In the genomic region with DNA sequence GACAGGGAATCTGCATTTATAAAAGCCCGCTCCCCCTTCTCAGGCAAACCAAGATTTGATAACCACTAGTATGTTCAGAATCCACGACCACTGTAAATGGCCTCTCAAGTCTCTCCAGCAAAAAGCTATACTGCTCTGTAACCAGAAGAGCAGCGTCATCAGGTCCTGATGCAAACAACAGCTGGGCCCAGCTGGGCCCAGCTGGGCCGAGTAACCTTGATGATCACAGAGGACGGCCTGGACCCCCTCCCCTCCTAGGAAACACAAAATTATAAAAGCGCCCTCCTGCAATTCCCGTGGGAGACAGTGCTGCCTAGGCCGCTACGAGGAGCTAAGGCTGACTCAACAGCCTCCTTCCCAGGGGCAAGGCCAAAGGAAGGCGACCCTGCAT, we compare ENCODE assay signal across 8 cellular contexts. TPM values are rescaled to one million over a fixed set of nuclear protein-coding genes. Genes with fewer than 3 reads are reported as not detected.
DNase-seq lines count a peak whose midpoint lies in the region; ATAC-seq, FAIRE-seq and TF ChIP-seq lines count a peak whose summit lies in the region.

No MANE protein-coding gene starts in this region.

- H3K4me1 ChIP-seq in BLaER1 (peaks cover 36% of the 10 kb centered on the region), astrocyte (ENCODE audit: insufficient read depth, low read length) (peaks cover 14% of the 10 kb centered on the region), urinary bladder (ENCODE audit: insufficient read depth) (no peaks in the 10 kb centered on the region)

- H3K27me3 Mint-ChIP-seq in astrocyte (ENCODE audit: low read depth, unreplicated experiment): no peaks in the 10 kb centered on the region

- no peak for FAIRE-seq in astrocyte (lab: Jason Lieb, UNC)

- TF ChIP-seq POLR2A in lower leg skin (IDR thresholded peaks at IDR 0.05): no peak

- H3K9ac ChIP-seq in BLaER1 (peak overlapping the region; percentile 92), astrocyte (ENCODE audit: low read length) (peak overlapping the region; percentile 86)

- no peaks in the 10 kb centered on the region for H3K9me3 ChIP-seq in BLaER1
- no peaks in the 10 kb centered on the region for H3K9me3 ChIP-seq in astrocyte (ENCODE audit: insufficient read depth, low read depth, low read length)

- H3K9me3 Mint-ChIP-seq in astrocyte (ENCODE audit: unreplicated experiment): peaks cover 2% of the 10 kb centered on the region

- peaks cover 41% of the 10 kb centered on the region for H3K79me2 ChIP-seq in astrocyte (ENCODE audit: insufficient read depth, low read length)

- peak overlapping the region; percentile 99 for H3K27ac Mint-ChIP-seq in astrocyte (ENCODE audit: unreplicated experiment)

- no peak for DNase-seq in astrocyte (ENCODE audit: low read depth)
- no peak for DNase-seq in lower leg skin (ENCODE audit: low spot score in 2 of 2)
- no peak for DNase-seq in posterior cingulate gyrus
- DNase-seq in T1000 (lab: John Stamatoyannopoulos, UW): no peak
- no peak for DNase-seq in head of caudate nucleus

- H3K36me3 ChIP-seq in BLaER1 (peaks cover 10% of the 10 kb centered on the region; the same call in 1 of the 2 replicates), astrocyte (ENCODE audit: insufficient read depth, low read length) (peaks cover 2% of the 10 kb centered on the region), urinary bladder (ENCODE audit: insufficient read depth) (no peaks in the 10 kb centered on the region)

- peak; percentile 1 for ATAC-seq in HG02885 (IDR thresholded peaks at IDR 0.05; ENCODE audit: poor library complexity, unreplicated experiment)

- no peaks in the 10 kb centered on the region for H3K36me3 Mint-ChIP-seq in astrocyte (ENCODE audit: low read depth, unreplicated experiment)

- peak overlapping the region; percentile 96 for H3K4me3 Mint-ChIP-seq in astrocyte (ENCODE audit: unreplicated experiment)

- peaks cover 40% of the 10 kb centered on the region for H4K20me1 ChIP-seq in BLaER1
- peaks cover 38% of the 10 kb centered on the region for H4K20me1 ChIP-seq in astrocyte (ENCODE audit: insufficient read depth, low read length)

- H3K4me1 Mint-ChIP-seq in astrocyte (ENCODE audit: low read depth, unreplicated experiment): peaks cover 26% of the 10 kb centered on the region

- H3K4me2 ChIP-seq in BLaER1 (peak overlapping the region; percentile 93), astrocyte (ENCODE audit: low read length) (peak overlapping the region; percentile 96)

- H3K27me3 ChIP-seq in BLaER1 (no peaks in the 10 kb centered on the region), astrocyte (ENCODE audit: insufficient read depth, low read length) (peaks cover 11% of the 10 kb centered on the region)

- WGBS in lower leg skin, 2 donors: 24 to 29% methylated on average over 10 of the region's 10 CpGs
- WGBS in urinary bladder: 15% methylated on average over 10 of the region's 10 CpGs

- TF ChIP-seq CTCF in astrocyte (IDR thresholded peaks at IDR 0.05; ENCODE audit: insufficient read depth, low read depth, low read length) (no peak), lower leg skin (IDR thresholded peaks at IDR 0.05) (no peak)

- peak overlapping the region; percentile 93 for H3K4me3 ChIP-seq in BLaER1
- peak overlapping the region; percentile 91 for H3K4me3 ChIP-seq in astrocyte (ENCODE audit: insufficient read depth, low read depth, low read length)
- H3K4me3 ChIP-seq in lower leg skin (ENCODE audit: low read depth, poor library complexity, severe bottlenecking): peak overlapping the region; percentile 94
- peak overlapping the region; percentile 93 for H3K4me3 ChIP-seq in urinary bladder (ENCODE audit: low read depth, low read length)

- intact Hi-C loops in lower leg skin (cut with DNase I; ENCODE audit: low total_unique reads) (no loop called here), posterior cingulate gyrus (cut with DNase I) (loop anchor here (10.0 kb wide), 2 partner anchors 331 to 429 kb away; a partner anchor contains a TSS), head of caudate nucleus (cut with DNase I) (loop anchor here (1.0 kb wide), 1 partner anchor 13 kb away; no protein-coding TSS in a partner anchor)

- peak overlapping the region; percentile 83 for H2AFZ ChIP-seq in astrocyte (ENCODE audit: low read depth, low read length)

- peak overlapping the region; percentile 98 for H3K27ac ChIP-seq in BLaER1
- peak overlapping the region; percentile 92 for H3K27ac ChIP-seq in astrocyte (ENCODE audit: low read depth, low read length)
- peak overlapping the region; percentile 99 for H3K27ac ChIP-seq in urinary bladder (ENCODE audit: low read depth)

RNA-seq across cellular contexts. Expression of a gene that starts 0.5 kb away (rescaled TPM):
- total RNA-seq in astrocyte (29.0 and 31.1 TPM in 2 replicates), lower leg skin (10 to 100 TPM; 17.1 to 22.3 (median 21.2) TPM), urinary bladder (26.3 TPM)
- 16.4 TPM for polyA plus RNA-seq in urinary bladder

RNA-seq across cellular contexts. Expression of a gene that starts 12.2 kb away (rescaled TPM):
- total RNA-seq in astrocyte: 12.1 and 22.9 TPM in 2 replicates
- total RNA-seq in lower leg skin: 10 to 100 TPM in 3 of 4 donors, 1 to 10 TPM in 1; 9.7 to 23.8 (median 18.1) TPM
- 2.3 TPM for total RNA-seq in urinary bladder
- 5.3 TPM for polyA plus RNA-seq in urinary bladder
